Comparison of ENCODE assay signal across 11 cellular contexts in genomic region chr3:4581905-4582611, GRCh38.
DNase-seq lines count a peak whose midpoint lies in the region; ATAC-seq and TF ChIP-seq lines count a peak whose summit lies in the region.
"Had no signal": no experiment of that assay in that cellular context is flagged by ENCODE, and none has a peak within 500 bp of the region (broad histone marks: within the 10 kb centered on the region; RNA-seq: fewer than 3 reads in every experiment).

No MANE protein-coding gene starts in this region.

- intact Hi-C loops in heart left ventricle (cut with DNase I) (loop anchor here in 8 of 10 donors (5.0 to 10.0 kb wide), 7 partner anchors 47 to 230 kb away; partner anchors contain the start of gene ITPR1 (in 7 of the 8)), left ventricle myocardium superior (cut with micrococcal nuclease) (no loop called here), colonic mucosa (cut with DNase I) (loop anchor here (5.0 kb wide), 1 partner anchor 230 kb away; no protein-coding TSS in a partner anchor), vagina (cut with DNase I) (loop anchor here (5.0 kb wide), 1 partner anchor 90 kb away; the partner anchor contains the start of gene ITPR1)

- no peaks in the 10 kb centered on the region for H3K36me3 ChIP-seq in heart left ventricle
- H3K36me3 ChIP-seq in colonic mucosa = no peaks in the 10 kb centered on the region
- no peaks in the 10 kb centered on the region for H3K36me3 ChIP-seq in vagina

- H3K4me1 ChIP-seq in heart left ventricle (peaks cover 0 to 58% (median 46%) of the 10 kb centered on the region in 12 donors), colonic mucosa (no peaks in the 10 kb centered on the region), vagina (peaks cover 40% of the 10 kb centered on the region)
- H3K4me1 ChIP-seq: A549 had no signal

- TF ChIP-seq POLR2A in heart left ventricle (IDR thresholded peaks at IDR 0.05) = no peak
- no peak for TF ChIP-seq POLR2A in vagina (IDR thresholded peaks at IDR 0.05)

- H3K4me3 Mint-ChIP-seq in natural killer cell treated with Interleukin-12 subunit alpha and Interleukin-12 subunit beta and Interleukin-15 and Interleukin-18, amount 100 ng/mL, for 72 hours = peak overlapping the region; percentile 28

- H3K4me1 Mint-ChIP-seq in natural killer cell treated with Interleukin-12 subunit alpha and Interleukin-12 subunit beta and Interleukin-15 and Interleukin-18, amount 100 ng/mL, for 72 hours (ENCODE audit: low read depth in 2 of 2) = peaks cover 42 to 56% of the 10 kb centered on the region in 2 donors

- H3K27me3 ChIP-seq in heart left ventricle = no peaks in the 10 kb centered on the region
- no peaks in the 10 kb centered on the region for H3K27me3 ChIP-seq in colonic mucosa
- no peaks in the 10 kb centered on the region for H3K27me3 ChIP-seq in vagina

- no peaks in the 10 kb centered on the region for H3K27me3 Mint-ChIP-seq in natural killer cell treated with Interleukin-12 subunit alpha and Interleukin-12 subunit beta and Interleukin-15 and Interleukin-18, amount 100 ng/mL, for 72 hours

- H3K27ac ChIP-seq in heart left ventricle (peak overlapping the region in 11 of 12 donors; percentile 54 to 84 (median 77)), colonic mucosa (peak overlapping the region; percentile 60), vagina (peak overlapping the region; percentile 74)
- H3K27ac ChIP-seq: A549 had no signal

- ATAC-seq in heart left ventricle (no peak), left ventricle myocardium superior (no peak), GM19463 (IDR thresholded peaks at IDR 0.05; ENCODE audit: unreplicated experiment) (no peak)
- ATAC-seq in natural killer cell treated with Interleukin-12 subunit alpha and Interleukin-12 subunit beta and Interleukin-15 and Interleukin-18, amount 100 ng/mL, for 72 hours = peak; percentile 50

- H3K9me3 ChIP-seq in heart left ventricle (no peaks in the 10 kb centered on the region), colonic mucosa (no peaks in the 10 kb centered on the region), vagina (no peaks in the 10 kb centered on the region)
- H3K9me3 ChIP-seq: A549 had no signal

- H3K36me3 Mint-ChIP-seq in natural killer cell treated with Interleukin-12 subunit alpha and Interleukin-12 subunit beta and Interleukin-15 and Interleukin-18, amount 100 ng/mL, for 72 hours = no peaks in the 10 kb centered on the region

- DNase-seq in heart left ventricle = no peak
- DNase-seq in left ventricle myocardium superior = no peak
- no peak for DNase-seq in colonic mucosa
- DNase-seq in natural killer cell treated with Interleukin-12 subunit alpha and Interleukin-12 subunit beta and Interleukin-15 and Interleukin-18, amount 100 ng/mL, for 72 hours (ENCODE audit: low spot score) = no peak
- no peak for DNase-seq in vagina (ENCODE audit: extremely low spot score in 2 of 2)
- DNase-seq in stimulated activated CD4-positive, alpha-beta T cell treated with anti-CD3 and anti-CD28 coated beads, Interleukin-12 subunit alpha, Interleukin-12 subunit beta, amount 100 ng/mL, for 4 hours = no peak
- DNase-seq in RKO (ENCODE audit: low spot score) = no peak
- DNase-seq: activated gamma-delta T cell treated with Interleukin-2 at 50 U/mL for 16 hours, NCI-H2029 treated with DMSO at 0.1 percent for 48 hours had no signal

- TF ChIP-seq CTCF in heart left ventricle (IDR thresholded peaks at IDR 0.05) (no peak), colonic mucosa (IDR thresholded peaks at IDR 0.05) (no peak), vagina (IDR thresholded peaks at IDR 0.05) (no peak)

- peak overlapping the region; percentile 23 to 86 for H3K27ac Mint-ChIP-seq in natural killer cell treated with Interleukin-12 subunit alpha and Interleukin-12 subunit beta and Interleukin-15 and Interleukin-18, amount 100 ng/mL, for 72 hours

- WGBS in heart left ventricle, 4 donors = 67 to 75% (median 74%) methylated on average over 12 of the region's 12 CpGs

- no peaks in the 10 kb centered on the region for H3K9me3 Mint-ChIP-seq in natural killer cell treated with Interleukin-12 subunit alpha and Interleukin-12 subunit beta and Interleukin-15 and Interleukin-18, amount 100 ng/mL, for 72 hours

- no peak overlapping the region for H3K9ac ChIP-seq in colonic mucosa (ENCODE audit: low read depth in 2 of 2, low read length in 2 of 2)

- H3K4me3 ChIP-seq in heart left ventricle = no peak overlapping the region
- H3K4me3 ChIP-seq in colonic mucosa = no peak overlapping the region
- no peak overlapping the region for H3K4me3 ChIP-seq in vagina
- H3K4me3 ChIP-seq: A549 had no signal

Comparison
In these comparisons a context has a peak if more than half of its experiments do, and no peak if none do; other contexts are left out.
1. ATAC-seq: peak in natural killer cell treated with Interleukin-12 subunit alpha and Interleukin-12 subunit beta and Interleukin-15 and Interleukin-18, amount 100 ng/mL, for 72 hours (2 of 2); none in heart left ventricle (0 of 4), left ventricle myocardium superior (single experiment) and GM19463 (single experiment).
2. Peak in every context shown above with its lines, with median percentiles within 50 percentile points of each other: H3K27ac ChIP-seq.